27 cellular contexts compared by ENCODE assay signal in the genomic region with DNA sequence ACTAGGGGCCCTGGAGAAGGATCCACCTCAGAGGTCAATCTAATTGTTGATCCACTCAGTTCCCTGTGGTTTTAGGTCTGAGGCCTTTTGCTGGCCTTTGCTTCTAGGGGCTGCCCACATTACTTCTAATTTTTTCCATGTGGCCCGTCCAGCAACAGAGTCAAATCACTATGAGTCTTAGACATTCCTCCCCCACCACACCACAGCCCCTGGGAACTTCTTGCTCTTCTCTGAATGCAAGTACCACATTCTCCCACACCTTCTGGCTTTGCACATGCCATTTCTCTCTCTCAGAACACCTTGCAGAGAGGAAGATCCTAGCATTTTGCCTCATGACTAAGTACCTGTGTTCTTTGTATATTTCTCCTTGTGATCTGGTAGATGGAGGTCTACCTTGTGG.
"Had no signal": no experiment of that assay in that cellular context is flagged by ENCODE, and none has a peak within 500 bp of the region (broad histone marks: within the 10 kb centered on the region; RNA-seq: fewer than 3 reads in every experiment).

No MANE protein-coding gene starts in this region.

- H3K4me1 ChIP-seq: SJSA1 had no signal

- H3K9me3 Mint-ChIP-seq: activated CD4-positive, alpha-beta memory T cell treated with anti-CD3 and anti-CD28 coated beads for 36 hours; activated CD4-positive, alpha-beta T cell treated with anti-CD3 and anti-CD28 coated beads, Interleukin-2, amount 10 ng/mL, durations not matched to agents 7 days and 5 days; activated naive CD4-positive, alpha-beta T cell treated with anti-CD3 and anti-CD28 coated beads, Interleukin-2, amount 50 U/mL, for 72 hours; activated naive CD8-positive, alpha-beta T cell treated with anti-CD3 and anti-CD28 coated beads, Interleukin-2, amount 50 U/mL, for 24 hours; activated T-cell treated with anti-CD3 and anti-CD28 coated beads, Interleukin-2, amount 50 U/mL, for 4 hours; central memory CD8-positive, alpha-beta T cell; T-helper 1 cell treated with Interleukin-12 subunit alpha and Interleukin-12 subunit beta and Interleukin-4 antibody, amounts not matched to agents 30 μg/mL and 1 μg/mL, for 36 hours; WTC11 had no signal

- H3K4me3 ChIP-seq: ascending aorta, body of pancreas, SJSA1 had no signal

- H3K4me1 Mint-ChIP-seq: activated CD4-positive, alpha-beta T cell treated with anti-CD3 and anti-CD28 coated beads, Interleukin-2, amount 10 ng/mL, durations not matched to agents 7 days and 5 days; central memory CD8-positive, alpha-beta T cell had no signal

- H3K27ac ChIP-seq: body of pancreas, KMS-11, SJSA1 had no signal

- H3K9ac ChIP-seq: KMS-11 had no signal

- H3K4me3 Mint-ChIP-seq: activated CD4-positive, alpha-beta memory T cell treated with anti-CD3 and anti-CD28 coated beads for 36 hours; activated CD4-positive, alpha-beta T cell treated with anti-CD3 and anti-CD28 coated beads, Interleukin-2, amount 10 ng/mL, durations not matched to agents 7 days and 5 days; activated naive CD8-positive, alpha-beta T cell treated with anti-CD3 and anti-CD28 coated beads, Interleukin-2, amount 50 U/mL, for 24 hours; activated T-cell treated with anti-CD3 and anti-CD28 coated beads, Interleukin-2, amount 50 U/mL, for 4 hours; central memory CD8-positive, alpha-beta T cell; T-helper 1 cell treated with Interleukin-12 subunit alpha and Interleukin-12 subunit beta and Interleukin-4 antibody, amounts not matched to agents 30 μg/mL and 1 μg/mL, for 36 hours; WTC11 had no signal

- DNase-seq: activated CD4-positive, alpha-beta memory T cell treated with anti-CD3 and anti-CD28 coated beads for 36 hours; activated CD4-positive, alpha-beta T cell treated with anti-CD3 and anti-CD28 coated beads for 1 hour; activated CD4-positive, alpha-beta T cell treated with anti-CD3 and anti-CD28 coated beads, Interleukin-2, amount 10 ng/mL, durations not matched to agents 7 days and 5 days; activated CD8-positive, alpha-beta memory T cell treated with anti-CD3 and anti-CD28 coated beads for 24 hours; activated effector memory CD4-positive, alpha-beta T cell treated with anti-CD3 and anti-CD28 coated beads, Interleukin-2, amount 50 U/mL, for 16 hours; activated naive CD4-positive, alpha-beta T cell treated with Interleukin-2 at 50 U/mL for 16 hours; activated naive CD8-positive, alpha-beta T cell treated with anti-CD3 and anti-CD28 coated beads, Interleukin-2, amount 50 U/mL, for 24 hours; activated T-cell treated with anti-CD3 and anti-CD28 coated beads, Interleukin-2, amount 50 U/mL, for 4 hours; amniotic stem cell; MV-4-11; NCI-H1092 treated with DMSO at 0.1 percent for 48 hours; NCI-H1417 treated with DMSO at 0.1 percent for 48 hours; NCI-H1694 treated with DMSO at 0.1 percent for 48 hours; NCI-H2081 treated with DMSO at 0.1 percent for 48 hours; NCI-H446; NCI-H524; PC-3; SHP77; T-helper 9 cell had no signal

- H3K27me3 ChIP-seq: ascending aorta, body of pancreas, SJSA1 had no signal

- H3K4me2 ChIP-seq: KMS-11 had no signal

- H3K27ac Mint-ChIP-seq: activated CD4-positive, alpha-beta memory T cell treated with anti-CD3 and anti-CD28 coated beads for 36 hours; activated CD4-positive, alpha-beta T cell treated with anti-CD3 and anti-CD28 coated beads, Interleukin-2, amount 10 ng/mL, durations not matched to agents 7 days and 5 days; activated naive CD4-positive, alpha-beta T cell treated with anti-CD3 and anti-CD28 coated beads, Interleukin-2, amount 50 U/mL, for 72 hours; activated naive CD8-positive, alpha-beta T cell treated with anti-CD3 and anti-CD28 coated beads, Interleukin-2, amount 50 U/mL, for 24 hours; T-helper 1 cell treated with Interleukin-12 subunit alpha and Interleukin-12 subunit beta and Interleukin-4 antibody, amounts not matched to agents 30 μg/mL and 1 μg/mL, for 36 hours; WTC11 had no signal

- H3K36me3 Mint-ChIP-seq: activated CD4-positive, alpha-beta memory T cell treated with anti-CD3 and anti-CD28 coated beads for 36 hours; activated naive CD4-positive, alpha-beta T cell treated with anti-CD3 and anti-CD28 coated beads, Interleukin-2, amount 50 U/mL, for 72 hours; WTC11 had no signal

- H3K27me3 Mint-ChIP-seq: activated naive CD8-positive, alpha-beta T cell treated with anti-CD3 and anti-CD28 coated beads, Interleukin-2, amount 50 U/mL, for 24 hours; central memory CD8-positive, alpha-beta T cell had no signal

- ATAC-seq: activated naive CD4-positive, alpha-beta T cell treated with anti-CD3 and anti-CD28 coated beads, Interleukin-2, amount 50 U/mL, for 72 hours; activated naive CD8-positive, alpha-beta T cell treated with anti-CD3 and anti-CD28 coated beads, Interleukin-2, amount 50 U/mL, for 24 hours; activated T-cell treated with anti-CD3 and anti-CD28 coated beads, Interleukin-2, amount 50 U/mL, for 4 hours; body of pancreas; PC-3 had no signal
